In genomic region chrX:71181558-71181909, GRCh38 we compare ENCODE assay signal across 2 cellular contexts.
A peak's percentile ranks its signal among the peaks of the same experiment; 100 is the strongest.
TF ChIP-seq lines count a peak whose summit lies in the region.

No MANE protein-coding gene starts in this region.

TF ChIP-seq in K562, 482 proteins besides CTCF, POLR2A, EP300 and RAD21 (continued from another document and continues in another):
- TF ChIP-seq STAT6 (CRISPR knock-in tag; IDR thresholded peaks at IDR 0.05) = no peak
- 0 out of 2 replicates have a peak, but pooled peaks have one; percentile 3 for TF ChIP-seq ETV1 (tag; conservative IDR thresholded peaks at IDR 0.05; ENCODE audit: low read depth)
- TF ChIP-seq SETDB1 (IDR thresholded peaks at IDR 0.05; ENCODE audit: low read length) = no peak
- no peak for TF ChIP-seq ZNF583 (CRISPR knock-in tag; IDR thresholded peaks at IDR 0.05)
- no peak for TF ChIP-seq TAF1 (IDR thresholded peaks at IDR 0.05; ENCODE audit: control insufficient read depth, extremely low read depth, insufficient read depth, low read length, severe bottlenecking)
- TF ChIP-seq NR2C2 (CRISPR knock-in tag; IDR thresholded peaks at IDR 0.05) = no peak
- peak; percentile 65; the same call in 1 of the 2 replicates for TF ChIP-seq NR2C2 (tag; IDR thresholded peaks at IDR 0.05)
- TF ChIP-seq, protein P1, sequence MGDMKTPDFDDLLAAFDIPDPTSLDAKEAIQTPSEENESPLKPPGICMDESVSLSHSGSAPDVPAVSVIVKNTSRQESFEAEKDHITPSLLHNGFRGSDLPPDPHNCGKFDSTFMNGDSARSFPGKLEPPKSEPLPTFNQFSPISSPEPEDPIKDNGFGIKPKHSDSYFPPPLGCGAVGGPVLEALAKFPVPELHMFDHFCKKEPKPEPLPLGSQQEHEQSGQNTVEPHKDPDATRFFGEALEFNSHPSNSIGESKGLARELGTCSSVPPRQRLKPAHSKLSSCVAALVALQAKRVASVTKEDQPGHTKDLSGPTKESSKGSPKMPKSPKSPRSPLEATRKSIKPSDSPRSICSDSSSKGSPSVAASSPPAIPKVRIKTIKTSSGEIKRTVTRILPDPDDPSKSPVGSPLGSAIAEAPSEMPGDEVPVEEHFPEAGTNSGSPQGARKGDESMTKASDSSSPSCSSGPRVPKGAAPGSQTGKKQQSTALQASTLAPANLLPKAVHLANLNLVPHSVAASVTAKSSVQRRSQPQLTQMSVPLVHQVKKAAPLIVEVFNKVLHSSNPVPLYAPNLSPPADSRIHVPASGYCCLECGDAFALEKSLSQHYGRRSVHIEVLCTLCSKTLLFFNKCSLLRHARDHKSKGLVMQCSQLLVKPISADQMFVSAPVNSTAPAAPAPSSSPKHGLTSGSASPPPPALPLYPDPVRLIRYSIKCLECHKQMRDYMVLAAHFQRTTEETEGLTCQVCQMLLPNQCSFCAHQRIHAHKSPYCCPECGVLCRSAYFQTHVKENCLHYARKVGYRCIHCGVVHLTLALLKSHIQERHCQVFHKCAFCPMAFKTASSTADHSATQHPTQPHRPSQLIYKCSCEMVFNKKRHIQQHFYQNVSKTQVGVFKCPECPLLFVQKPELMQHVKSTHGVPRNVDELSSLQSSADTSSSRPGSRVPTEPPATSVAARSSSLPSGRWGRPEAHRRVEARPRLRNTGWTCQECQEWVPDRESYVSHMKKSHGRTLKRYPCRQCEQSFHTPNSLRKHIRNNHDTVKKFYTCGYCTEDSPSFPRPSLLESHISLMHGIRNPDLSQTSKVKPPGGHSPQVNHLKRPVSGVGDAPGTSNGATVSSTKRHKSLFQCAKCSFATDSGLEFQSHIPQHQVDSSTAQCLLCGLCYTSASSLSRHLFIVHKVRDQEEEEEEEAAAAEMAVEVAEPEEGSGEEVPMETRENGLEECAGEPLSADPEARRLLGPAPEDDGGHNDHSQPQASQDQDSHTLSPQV (IDR thresholded peaks at IDR 0.05) = peak; percentile 75; the same call in 1 of the 2 replicates
- no peak for TF ChIP-seq GATAD2B (IDR thresholded peaks at IDR 0.05; ENCODE audit: borderline replicate concordance)
- TF ChIP-seq, protein P2, sequence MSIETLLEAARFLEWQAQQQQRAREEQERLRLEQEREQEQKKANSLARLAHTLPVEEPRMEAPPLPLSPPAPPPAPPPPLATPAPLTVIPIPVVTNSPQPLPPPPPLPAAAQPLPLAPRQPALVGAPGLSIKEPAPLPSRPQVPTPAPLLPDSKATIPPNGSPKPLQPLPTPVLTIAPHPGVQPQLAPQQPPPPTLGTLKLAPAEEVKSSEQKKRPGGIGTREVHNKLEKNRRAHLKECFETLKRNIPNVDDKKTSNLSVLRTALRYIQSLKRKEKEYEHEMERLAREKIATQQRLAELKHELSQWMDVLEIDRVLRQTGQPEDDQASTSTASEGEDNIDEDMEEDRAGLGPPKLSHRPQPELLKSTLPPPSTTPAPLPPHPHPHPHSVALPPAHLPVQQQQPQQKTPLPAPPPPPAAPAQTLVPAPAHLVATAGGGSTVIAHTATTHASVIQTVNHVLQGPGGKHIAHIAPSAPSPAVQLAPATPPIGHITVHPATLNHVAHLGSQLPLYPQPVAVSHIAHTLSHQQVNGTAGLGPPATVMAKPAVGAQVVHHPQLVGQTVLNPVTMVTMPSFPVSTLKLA (conservative IDR thresholded peaks at IDR 0.05) = peak in 1 of 2 experiments; percentile 55; a peak in 2 of 4 replicates
- TF ChIP-seq, protein P3, sequence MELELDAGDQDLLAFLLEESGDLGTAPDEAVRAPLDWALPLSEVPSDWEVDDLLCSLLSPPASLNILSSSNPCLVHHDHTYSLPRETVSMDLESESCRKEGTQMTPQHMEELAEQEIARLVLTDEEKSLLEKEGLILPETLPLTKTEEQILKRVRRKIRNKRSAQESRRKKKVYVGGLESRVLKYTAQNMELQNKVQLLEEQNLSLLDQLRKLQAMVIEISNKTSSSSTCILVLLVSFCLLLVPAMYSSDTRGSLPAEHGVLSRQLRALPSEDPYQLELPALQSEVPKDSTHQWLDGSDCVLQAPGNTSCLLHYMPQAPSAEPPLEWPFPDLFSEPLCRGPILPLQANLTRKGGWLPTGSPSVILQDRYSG (tag; conservative IDR thresholded peaks at IDR 0.05; ENCODE audit: low read depth) = 0 out of 2 replicates have a peak, but pooled peaks have one; percentile 69

TF ChIP-seq in liver, 16 proteins besides CTCF, POLR2A, EP300 and RAD21 (continued from another document):
- TF ChIP-seq, protein P4, sequence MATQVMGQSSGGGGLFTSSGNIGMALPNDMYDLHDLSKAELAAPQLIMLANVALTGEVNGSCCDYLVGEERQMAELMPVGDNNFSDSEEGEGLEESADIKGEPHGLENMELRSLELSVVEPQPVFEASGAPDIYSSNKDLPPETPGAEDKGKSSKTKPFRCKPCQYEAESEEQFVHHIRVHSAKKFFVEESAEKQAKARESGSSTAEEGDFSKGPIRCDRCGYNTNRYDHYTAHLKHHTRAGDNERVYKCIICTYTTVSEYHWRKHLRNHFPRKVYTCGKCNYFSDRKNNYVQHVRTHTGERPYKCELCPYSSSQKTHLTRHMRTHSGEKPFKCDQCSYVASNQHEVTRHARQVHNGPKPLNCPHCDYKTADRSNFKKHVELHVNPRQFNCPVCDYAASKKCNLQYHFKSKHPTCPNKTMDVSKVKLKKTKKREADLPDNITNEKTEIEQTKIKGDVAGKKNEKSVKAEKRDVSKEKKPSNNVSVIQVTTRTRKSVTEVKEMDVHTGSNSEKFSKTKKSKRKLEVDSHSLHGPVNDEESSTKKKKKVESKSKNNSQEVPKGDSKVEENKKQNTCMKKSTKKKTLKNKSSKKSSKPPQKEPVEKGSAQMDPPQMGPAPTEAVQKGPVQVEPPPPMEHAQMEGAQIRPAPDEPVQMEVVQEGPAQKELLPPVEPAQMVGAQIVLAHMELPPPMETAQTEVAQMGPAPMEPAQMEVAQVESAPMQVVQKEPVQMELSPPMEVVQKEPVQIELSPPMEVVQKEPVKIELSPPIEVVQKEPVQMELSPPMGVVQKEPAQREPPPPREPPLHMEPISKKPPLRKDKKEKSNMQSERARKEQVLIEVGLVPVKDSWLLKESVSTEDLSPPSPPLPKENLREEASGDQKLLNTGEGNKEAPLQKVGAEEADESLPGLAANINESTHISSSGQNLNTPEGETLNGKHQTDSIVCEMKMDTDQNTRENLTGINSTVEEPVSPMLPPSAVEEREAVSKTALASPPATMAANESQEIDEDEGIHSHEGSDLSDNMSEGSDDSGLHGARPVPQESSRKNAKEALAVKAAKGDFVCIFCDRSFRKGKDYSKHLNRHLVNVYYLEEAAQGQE (IDR thresholded peaks at IDR 0.05) = no peak
- TF ChIP-seq TAF1 (conservative IDR thresholded peaks at IDR 0.05) (no peak), HNF4A (conservative IDR thresholded peaks at IDR 0.05) (no peak)
